9 cellular contexts compared by ENCODE assay signal in genomic region chr19:4172861-4173473, GRCh38. TPM values are rescaled to one million over a fixed set of nuclear protein-coding genes. Genes with fewer than 3 reads are reported as not detected.
A peak's percentile ranks its signal among the peaks of the same experiment; 100 is the strongest.
DNase-seq lines count a peak whose midpoint lies in the region; TF ChIP-seq lines count a peak whose summit lies in the region.
"Had no signal": no experiment of that assay in that cellular context is flagged by ENCODE, and none has a peak within 500 bp of the region (broad histone marks: within the 10 kb centered on the region; RNA-seq: fewer than 3 reads in every experiment).

No MANE protein-coding gene starts in this region.

- no peak overlapping the region for H3K27ac ChIP-seq in BLaER1 treated with 17β-estradiol and CSF1 and Interleukin-3, amounts not matched to agents 10 nM and 100 nM
- H3K27ac ChIP-seq in MM.1S (ENCODE audit: low read length) (no peak overlapping the region), neural cell (ENCODE audit: low read length) (no peak overlapping the region), thyroid gland (no peak overlapping the region)
- no peak overlapping the region for H3K27ac ChIP-seq in effector memory CD4-positive, alpha-beta T cell (ENCODE audit: insufficient read depth, low read length, poor library complexity, severe bottlenecking)
- H3K27ac ChIP-seq: tibial artery had no signal

- 8 to 24% methylated on average over 9 to 20 of the region's 45 CpGs for WGBS in thyroid gland, 2 donors

- peaks cover 13 to 32% (median 24%) of the 10 kb centered on the region in 11 experiments; a peak in 18 of 22 replicates for H3K36me3 ChIP-seq in BLaER1 treated with 17β-estradiol and CSF1 and Interleukin-3, amounts not matched to agents 10 nM and 100 nM
- H3K36me3 ChIP-seq in MM.1S (replicated peaks; ENCODE audit: insufficient read depth, low read length), result no peaks in the 10 kb centered on the region
- peaks cover 16% of the 10 kb centered on the region for H3K36me3 ChIP-seq in effector memory CD4-positive, alpha-beta T cell (ENCODE audit: control insufficient read depth, insufficient read depth, low read length)
- H3K36me3 ChIP-seq in neural cell (ENCODE audit: insufficient read depth, low read length), result no peaks in the 10 kb centered on the region
- no peaks in the 10 kb centered on the region for H3K36me3 ChIP-seq in thyroid gland

- H3K79me2 ChIP-seq in MM.1S (ENCODE audit: low read length), result no peaks in the 10 kb centered on the region
- no peaks in the 10 kb centered on the region for H3K79me2 ChIP-seq in neural cell (replicated peaks; ENCODE audit: insufficient read depth, low read length)

- no peak overlapping the region for H3K27ac Mint-ChIP-seq in activated CD4-positive, alpha-beta T cell treated with anti-CD3 and anti-CD28 coated beads, Interleukin-2, amount 10 ng/mL, durations not matched to agents 7 days and 5 days

- H3K27me3 Mint-ChIP-seq in activated CD4-positive, alpha-beta T cell treated with anti-CD3 and anti-CD28 coated beads, Interleukin-2, amount 10 ng/mL, durations not matched to agents 7 days and 5 days, result peaks cover 3% of the 10 kb centered on the region

- TF ChIP-seq RAD21 in neural cell (conservative IDR thresholded peaks at IDR 0.05), result no peak

- intact Hi-C loops in thyroid gland (cut with DNase I), result no loop called here

- H3K9ac ChIP-seq in BLaER1 treated with 17β-estradiol and CSF1 and Interleukin-3, amounts not matched to agents 10 nM and 100 nM, result no peak overlapping the region
- H3K9ac ChIP-seq in MM.1S (ENCODE audit: low read length) (no peak overlapping the region), neural cell (ENCODE audit: low read length) (no peak overlapping the region)

- no peak overlapping the region for H3K4me3 Mint-ChIP-seq in activated CD4-positive, alpha-beta T cell treated with anti-CD3 and anti-CD28 coated beads, Interleukin-2, amount 10 ng/mL, durations not matched to agents 7 days and 5 days

- POLR2A ChIA-PET in activated CD4-positive, alpha-beta T cell treated with anti-CD3 and anti-CD28 coated beads, Interleukin-2, amount 10 ng/mL, durations not matched to agents 7 days and 5 days (lab: Charles Lee), result no interaction called here

- H3K36me3 Mint-ChIP-seq in activated CD4-positive, alpha-beta T cell treated with anti-CD3 and anti-CD28 coated beads, Interleukin-2, amount 10 ng/mL, durations not matched to agents 7 days and 5 days (ENCODE audit: low read depth), result peaks cover 4% of the 10 kb centered on the region

- no peak for TF ChIP-seq POLR2A in thyroid gland (IDR thresholded peaks at IDR 0.05)

- H3K27me3 ChIP-seq in BLaER1 treated with 17β-estradiol and CSF1 and Interleukin-3, amounts not matched to agents 10 nM and 100 nM, result peaks cover 16 to 26% (median 21%) of the 10 kb centered on the region in 11 experiments; a peak in 21 of 22 replicates
- H3K27me3 ChIP-seq in MM.1S (replicated peaks; ENCODE audit: insufficient read depth, low read length), result peaks cover 48% of the 10 kb centered on the region
- no peaks in the 10 kb centered on the region for H3K27me3 ChIP-seq in effector memory CD4-positive, alpha-beta T cell (replicated peaks; ENCODE audit: control insufficient read depth, insufficient read depth, low read length, poor library complexity, severe bottlenecking)
- peaks cover 23% of the 10 kb centered on the region for H3K27me3 ChIP-seq in neural cell (ENCODE audit: insufficient read depth, low read depth, low read length)
- H3K27me3 ChIP-seq in thyroid gland, result no peaks in the 10 kb centered on the region

- no peaks in the 10 kb centered on the region for H3K9me2 ChIP-seq in MM.1S (replicated peaks; ENCODE audit: insufficient read depth, low read length)
- H3K9me2 ChIP-seq in neural cell (ENCODE audit: insufficient read depth, low read length), result no peaks in the 10 kb centered on the region

- no peaks in the 10 kb centered on the region for H3K9me3 Mint-ChIP-seq in activated CD4-positive, alpha-beta T cell treated with anti-CD3 and anti-CD28 coated beads, Interleukin-2, amount 10 ng/mL, durations not matched to agents 7 days and 5 days

- no peak overlapping the region for H2AFZ ChIP-seq in MM.1S (ENCODE audit: low read length)
- no peak overlapping the region for H2AFZ ChIP-seq in neural cell (ENCODE audit: low read depth, low read length)

- TF ChIP-seq CTCF in MM.1S (IDR thresholded peaks at IDR 0.05; ENCODE audit: low read length) (no peak), neural cell (IDR thresholded peaks at IDR 0.05; ENCODE audit: poor library complexity, severe bottlenecking) (no peak), thyroid gland (IDR thresholded peaks at IDR 0.05) (no peak)

- DNase-seq in MM.1S (peak; percentile 49), thyroid gland (peak; percentile 34 to 53), Ammon's horn (ENCODE audit: low spot score) (no peak), pons (ENCODE audit: low spot score) (no peak)
- DNase-seq in activated CD4-positive, alpha-beta T cell treated with anti-CD3 and anti-CD28 coated beads, Interleukin-2, amount 10 ng/mL, durations not matched to agents 7 days and 5 days, result peak; percentile 75
- peak; percentile 41 to 53 (median 44) for DNase-seq in effector memory CD4-positive, alpha-beta T cell

- peaks cover 0 to 69% (median 31%) of the 10 kb centered on the region in 11 experiments; a peak in 19 of 22 replicates for H4K20me1 ChIP-seq in BLaER1 treated with 17β-estradiol and CSF1 and Interleukin-3, amounts not matched to agents 10 nM and 100 nM
- H4K20me1 ChIP-seq in MM.1S (ENCODE audit: insufficient read depth, low read length) (peaks cover 7% of the 10 kb centered on the region; the same call in 1 of the 2 replicates), neural cell (ENCODE audit: insufficient read depth) (no peaks in the 10 kb centered on the region)

- peak overlapping the region in 6 of 11 experiments; percentile 5 to 48 (median 13); a peak in 8 of 22 replicates for H3K4me2 ChIP-seq in BLaER1 treated with 17β-estradiol and CSF1 and Interleukin-3, amounts not matched to agents 10 nM and 100 nM
- no peak overlapping the region for H3K4me2 ChIP-seq in MM.1S (ENCODE audit: low read depth, low read length)
- no peak overlapping the region for H3K4me2 ChIP-seq in neural cell (ENCODE audit: low read length)

- CTCF ChIA-PET in activated CD4-positive, alpha-beta T cell treated with anti-CD3 and anti-CD28 coated beads, Interleukin-2, amount 10 ng/mL, durations not matched to agents 7 days and 5 days (lab: Charles Lee), result no interaction called here

- TF ChIP-seq EP300 in neural cell (conservative IDR thresholded peaks at IDR 0.05; ENCODE audit: poor library complexity, severe bottlenecking), result no peak

- no peaks in the 10 kb centered on the region for H3F3A ChIP-seq in MM.1S (ENCODE audit: insufficient read depth, low read length)
- no peaks in the 10 kb centered on the region for H3F3A ChIP-seq in neural cell (ENCODE audit: insufficient read depth, low read length, poor library complexity, severe bottlenecking)

- H3K4me1 Mint-ChIP-seq in activated CD4-positive, alpha-beta T cell treated with anti-CD3 and anti-CD28 coated beads, Interleukin-2, amount 10 ng/mL, durations not matched to agents 7 days and 5 days, result no peaks in the 10 kb centered on the region

- H3K9me3 ChIP-seq in BLaER1 treated with 17β-estradiol and CSF1 and Interleukin-3, amounts not matched to agents 10 nM and 100 nM (replicated peaks in 1 of 11), result no peaks in the 10 kb centered on the region
- H3K9me3 ChIP-seq in MM.1S (replicated peaks; ENCODE audit: insufficient read depth, low read length) (no peaks in the 10 kb centered on the region), neural cell (ENCODE audit: low read length) (no peaks in the 10 kb centered on the region), thyroid gland (no peaks in the 10 kb centered on the region)
- no peaks in the 10 kb centered on the region for H3K9me3 ChIP-seq in effector memory CD4-positive, alpha-beta T cell (ENCODE audit: control insufficient read depth, low read length)
- H3K9me3 ChIP-seq: tibial artery had no signal

- peaks cover 0 to 5% (median 0%) of the 10 kb centered on the region in 10 experiments; a peak in 1 of 20 replicates for H3K4me1 ChIP-seq in BLaER1 treated with 17β-estradiol and CSF1 and Interleukin-3, amounts not matched to agents 10 nM and 100 nM
- H3K4me1 ChIP-seq in MM.1S (ENCODE audit: low read length) (no peaks in the 10 kb centered on the region), thyroid gland (peaks cover 0 to 5% of the 10 kb centered on the region in 2 donors)
- H3K4me1 ChIP-seq in effector memory CD4-positive, alpha-beta T cell (ENCODE audit: control insufficient read depth, insufficient read depth, low read length, poor library complexity, severe bottlenecking), result peaks cover 3% of the 10 kb centered on the region

- no peak overlapping the region for H3K4me3 ChIP-seq in BLaER1 treated with 17β-estradiol and CSF1 and Interleukin-3, amounts not matched to agents 10 nM and 100 nM
- H3K4me3 ChIP-seq in MM.1S (ENCODE audit: low read length), result no peak overlapping the region
- H3K4me3 ChIP-seq in effector memory CD4-positive, alpha-beta T cell (ENCODE audit: insufficient read depth, low read depth, low read length, poor library complexity, severe bottlenecking), result no peak overlapping the region
- H3K4me3 ChIP-seq in neural cell (ENCODE audit: low read length), result peak overlapping the region; percentile 48
- no peak overlapping the region for H3K4me3 ChIP-seq in thyroid gland (replicated peaks in 1 of 3)
- H3K4me3 ChIP-seq: tibial artery had no signal

RNA-seq across cellular contexts. Expression of gene SIRT6, which starts 9.4 kb away (rescaled TPM):
- total RNA-seq in activated CD4-positive, alpha-beta T cell treated with anti-CD3 and anti-CD28 coated beads, Interleukin-2, amount 10 ng/mL, durations not matched to agents 7 days and 5 days, result 10 to 100 TPM; 31.3 to 35.2 TPM
- 42.7 and 42.8 TPM in 2 replicates for polyA plus RNA-seq in neural cell
- 25.6 and 32.9 TPM in 2 replicates for polyA minus RNA-seq in neural cell
- total RNA-seq in thyroid gland, result 10 to 100 TPM; 11.9 to 39.3 (median 20.0) TPM

RNA-seq across cellular contexts. Expression of gene ANKRD24, which starts 9.5 kb away (rescaled TPM):
- total RNA-seq in activated CD4-positive, alpha-beta T cell treated with anti-CD3 and anti-CD28 coated beads, Interleukin-2, amount 10 ng/mL, durations not matched to agents 7 days and 5 days, result under 1 TPM; 0.60 to 0.72 TPM
- polyA plus RNA-seq in neural cell, result 2.8 and 3.3 TPM in 2 replicates
- polyA minus RNA-seq in neural cell, result 2.4 and 2.9 TPM in 2 replicates
- total RNA-seq in thyroid gland, result 1 to 10 TPM in 1 of 4 donors, under 1 TPM in 3; 0.54 to 1.2 (median 0.77) TPM

RNA-seq across cellular contexts. Expression of gene CREB3L3, which starts 19.5 kb away (rescaled TPM):
- under 1 TPM in 1 of 2 experiments, not detected in 1; 0.07 TPM for total RNA-seq in activated CD4-positive, alpha-beta T cell treated with anti-CD3 and anti-CD28 coated beads, Interleukin-2, amount 10 ng/mL, durations not matched to agents 7 days and 5 days
- not detected in 2 replicates for polyA plus RNA-seq in neural cell
- polyA minus RNA-seq in neural cell, result not detected in 2 replicates
- not detected for total RNA-seq in thyroid gland

RNA-seq across cellular contexts. Expression of gene MAP2K2, which starts 49.0 kb away (rescaled TPM):
- 100 to 1,000 TPM; 175 to 202 TPM for total RNA-seq in activated CD4-positive, alpha-beta T cell treated with anti-CD3 and anti-CD28 coated beads, Interleukin-2, amount 10 ng/mL, durations not matched to agents 7 days and 5 days
- 95.5 and 102 TPM in 2 replicates for polyA plus RNA-seq in neural cell
- 103 and 117 TPM in 2 replicates for polyA minus RNA-seq in neural cell
- 10 to 100 TPM; 59.4 to 95.3 (median 81.8) TPM for total RNA-seq in thyroid gland

RNA-seq across cellular contexts. Expression of gene EBI3, which starts 56.4 kb away (rescaled TPM):
- total RNA-seq in activated CD4-positive, alpha-beta T cell treated with anti-CD3 and anti-CD28 coated beads, Interleukin-2, amount 10 ng/mL, durations not matched to agents 7 days and 5 days, result 1 to 10 TPM in 1 of 2 experiments, under 1 TPM in 1; 0.27 to 1.2 TPM
- polyA plus RNA-seq in neural cell, result not detected in 2 replicates
- not detected in 2 replicates for polyA minus RNA-seq in neural cell
- 1 to 10 TPM in 3 of 4 donors, under 1 TPM in 1; 0.49 to 4.5 (median 2.0) TPM for total RNA-seq in thyroid gland

Comparison
In these comparisons a context has a peak if more than half of its experiments do, and no peak if none do; other contexts are left out.
1. H3K4me2 ChIP-seq: peak in BLaER1 treated with 17β-estradiol and CSF1 and Interleukin-3, amounts not matched to agents 10 nM and 100 nM (6 of 11); none in MM.1S (single experiment) and neural cell (single experiment).
2. DNase-seq: peak in MM.1S (single experiment), activated CD4-positive, alpha-beta T cell treated with anti-CD3 and anti-CD28 coated beads, Interleukin-2, amount 10 ng/mL, durations not matched to agents 7 days and 5 days (single experiment), effector memory CD4-positive, alpha-beta T cell (3 of 3) and thyroid gland (2 of 2); none in Ammon's horn (single experiment) and pons (single experiment).